In the genomic region with DNA sequence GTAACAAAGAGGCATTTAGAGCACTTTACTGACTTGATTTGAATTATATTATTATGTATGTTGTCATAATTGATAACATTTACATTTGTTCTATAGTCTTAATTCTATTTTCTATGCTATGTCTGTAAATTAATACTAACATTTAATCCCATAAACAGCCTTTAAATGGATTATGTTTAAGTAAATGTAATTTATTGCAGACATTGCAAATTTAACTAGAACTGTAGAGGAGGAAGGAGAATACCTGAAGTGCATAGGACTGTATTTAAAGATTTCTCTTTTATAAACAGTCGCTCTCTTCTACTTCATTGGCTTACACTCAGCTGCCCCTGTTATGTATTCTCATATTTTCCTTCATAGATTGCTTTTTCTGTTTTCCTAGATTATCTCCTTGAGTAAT, we compare ENCODE assay signal across 19 cellular contexts.
DNase-seq lines count a peak whose midpoint lies in the region; ATAC-seq, FAIRE-seq and TF ChIP-seq lines count a peak whose summit lies in the region.
"Had no signal": no experiment of that assay in that cellular context is flagged by ENCODE, and none has a peak within 500 bp of the region (broad histone marks: within the 10 kb centered on the region; RNA-seq: fewer than 3 reads in every experiment).

No MANE protein-coding gene starts in this region.

- no peak for TF ChIP-seq CTCF in HepG2 (CRISPR knock-in tag; IDR thresholded peaks at IDR 0.05)
- TF ChIP-seq CTCF in right lobe of liver (IDR thresholded peaks at IDR 0.05), result no peak

- no peaks in the 10 kb centered on the region for H3K79me2 ChIP-seq in HepG2 (ENCODE audit: insufficient read depth, low read length)

- TF ChIP-seq EP300 in HepG2 (IDR thresholded peaks at IDR 0.05; ENCODE audit: low read depth in 2 of 2, low read length in 2 of 2), result no peak
- TF ChIP-seq EP300 in HepG2 (CRISPR knock-in tag; IDR thresholded peaks at IDR 0.05; ENCODE audit: borderline replicate concordance), result no peak

- no peaks in the 10 kb centered on the region for H3K36me3 ChIP-seq in HepG2 (replicated peaks in 1 of 2; ENCODE audit: control insufficient read depth in 1 of 2, insufficient read depth in 2 of 2, low read length in 2 of 2)
- H3K36me3 ChIP-seq in right lobe of liver, result no peaks in the 10 kb centered on the region
- H3K36me3 ChIP-seq in small intestine (ENCODE audit: control insufficient read depth in 2 of 2, insufficient read depth in 2 of 2, low read length in 2 of 2), result no peaks in the 10 kb centered on the region

- no peak overlapping the region for H3K4me2 ChIP-seq in HepG2 (ENCODE audit: low read depth, low read length)
- H3K4me2 ChIP-seq: GM23338 had no signal

- POLR2A ChIA-PET in HepG2 (lab: Yijun Ruan, JAX), result no interaction called here

- intact Hi-C loops in HepG2 (cut with micrococcal nuclease; ENCODE audit: unreplicated experiment) (no loop called here), right lobe of liver (cut with DNase I) (no loop called here)

- H4K20me1 ChIP-seq in HepG2 (ENCODE audit: insufficient read depth, low read length), result no peaks in the 10 kb centered on the region

- TF ChIP-seq RAD21 in HepG2 (CRISPR knock-in tag; IDR thresholded peaks at IDR 0.05), result no peak

- no peak overlapping the region for H3K9ac ChIP-seq in HepG2 (ENCODE audit: insufficient read depth, low read depth, low read length)

- FAIRE-seq in HepG2 (lab: Jason Lieb, UNC), result no peak
- FAIRE-seq in TTC549 (lab: Jason Lieb, UNC), result peak; percentile 20
- FAIRE-seq in small intestine (lab: Jason Lieb, UNC), result peak; percentile 5
- FAIRE-seq: GM12891, GM18507 had no signal

- BruUV-seq in HepG2 (replicated peaks; lab: Mats Ljungman, UMichigan), result no TSS peak

- no peak for TF ChIP-seq POLR2A in HepG2 (IDR thresholded peaks at IDR 0.05; ENCODE audit: insufficient read depth in 1 of 2, low read depth in 2 of 2, low read length in 2 of 2)
- no peak for TF ChIP-seq POLR2A in right lobe of liver (IDR thresholded peaks at IDR 0.05)

- H3K27ac ChIP-seq in HepG2 (ENCODE audit: extremely low read length, insufficient read depth, low read length), result no peak overlapping the region
- no peak overlapping the region for H3K27ac ChIP-seq in right lobe of liver
- no peak overlapping the region for H3K27ac ChIP-seq in small intestine (ENCODE audit: low read depth in 1 of 2, low read length in 1 of 2)

- CTCF ChIA-PET in HepG2 (lab: Yijun Ruan, JAX; ENCODE audit: low intra/inter-chr PET ratio, low total read pairs), result no interaction called here

- H3K4me3 ChIP-seq in HepG2 (replicated peaks in 1 of 3; ENCODE audit: insufficient read depth in 1 of 3, low read depth in 2 of 3, low read length in 3 of 3) (no peak overlapping the region), right lobe of liver (no peak overlapping the region), small intestine (ENCODE audit: low read depth in 1 of 2, low read length in 2 of 2) (no peak overlapping the region)
- H3K4me3 ChIP-seq: GM23338 had no signal

- DNase-seq in HepG2 (ENCODE audit: low spot score) (no peak), right lobe of liver (no peak), small intestine (no peak)
- DNase-seq in stimulated activated CD4-positive, alpha-beta T cell treated with anti-CD3 and anti-CD28 coated beads, Interleukin-12 subunit alpha, Interleukin-12 subunit beta, amount 100 ng/mL, for 4 hours, result no peak
- DNase-seq in central memory CD4-positive, alpha-beta T cell, result no peak
- DNase-seq: 8988T; C1 segment of cervical spinal cord; Calu3; CD4-positive, alpha-beta memory T cell; COR-L47; DMS53; DMS79 treated with DMSO at 0.1 percent for 48 hours; GF-D8; H9 had no signal

- in situ Hi-C loops in HepG2 (cut with HindIII; ENCODE audit: extremely low pct_ligation_motif_present, low pct_unique_long_range_greater_than_20kb), result no loop called here

- H2AFZ ChIP-seq in HepG2 (ENCODE audit: low read length), result no peak overlapping the region
- H2AFZ ChIP-seq: GM23338 had no signal

- WGBS in HepG2 (ENCODE audit: low lambda C conversion rate), result 67% methylated on average over 1 of the region's 1 CpG
- WGBS in right lobe of liver (ENCODE audit: insufficient coverage, low coverage, low lambda C conversion rate, missing lambda C conversion rate), result 100% methylated on average over 1 of the region's 1 CpG
- 90 to 98% (median 95%) methylated on average over 1 of the region's 1 CpG for WGBS in small intestine, 3 donors

- H3K27me3 ChIP-seq in HepG2 (ENCODE audit: control insufficient read depth in 1 of 2, insufficient read depth in 2 of 2, low read length in 2 of 2), result no peaks in the 10 kb centered on the region
- H3K27me3 ChIP-seq in right lobe of liver, result no peaks in the 10 kb centered on the region
- H3K27me3 ChIP-seq in small intestine (ENCODE audit: control insufficient read depth in 2 of 2, insufficient read depth in 2 of 2, low read length in 2 of 2), result no peaks in the 10 kb centered on the region

- H3K4me1 ChIP-seq in HepG2 (ENCODE audit: insufficient read depth, low read length) (no peaks in the 10 kb centered on the region), right lobe of liver (no peaks in the 10 kb centered on the region), small intestine (ENCODE audit: control insufficient read depth in 2 of 2, insufficient read depth in 1 of 2, low read depth in 1 of 2, low read length in 1 of 2) (no peaks in the 10 kb centered on the region)

- H3K9me3 ChIP-seq in HepG2 (ENCODE audit: low read length) (no peaks in the 10 kb centered on the region), right lobe of liver (no peaks in the 10 kb centered on the region), small intestine (ENCODE audit: control insufficient read depth, low read depth) (no peaks in the 10 kb centered on the region)

- ATAC-seq in HepG2 (no peak), right lobe of liver (no peak)
- ATAC-seq: GM23338, HCT116 had no signal

TF ChIP-seq in HepG2, 621 proteins besides CTCF, POLR2A, EP300 and RAD21:
- TF ChIP-seq MAFF (IDR thresholded peaks at IDR 0.05; ENCODE audit: low read depth, low read length) (peak; percentile 70), ZNF160 (CRISPR knock-in tag; IDR thresholded peaks at IDR 0.05) (no peak), SRSF9 (IDR thresholded peaks at IDR 0.05; ENCODE audit: borderline replicate concordance, insufficient read depth, low read depth, low read length, poor library complexity, severe bottlenecking) (no peak), SMARCE1 (IDR thresholded peaks at IDR 0.05; ENCODE audit: borderline replicate concordance) (no peak), MAFK (conservative IDR thresholded peaks at IDR 0.05 in 1 of 2, IDR thresholded peaks at IDR 0.05 in 1 of 2; ENCODE audit: low read length in 2 of 2) (peak; percentile 45 to 81; a peak in 3 of 4 replicates), ZNF205 (CRISPR knock-in tag; IDR thresholded peaks at IDR 0.05) (no peak)
- TF ChIP-seq, protein P1, sequence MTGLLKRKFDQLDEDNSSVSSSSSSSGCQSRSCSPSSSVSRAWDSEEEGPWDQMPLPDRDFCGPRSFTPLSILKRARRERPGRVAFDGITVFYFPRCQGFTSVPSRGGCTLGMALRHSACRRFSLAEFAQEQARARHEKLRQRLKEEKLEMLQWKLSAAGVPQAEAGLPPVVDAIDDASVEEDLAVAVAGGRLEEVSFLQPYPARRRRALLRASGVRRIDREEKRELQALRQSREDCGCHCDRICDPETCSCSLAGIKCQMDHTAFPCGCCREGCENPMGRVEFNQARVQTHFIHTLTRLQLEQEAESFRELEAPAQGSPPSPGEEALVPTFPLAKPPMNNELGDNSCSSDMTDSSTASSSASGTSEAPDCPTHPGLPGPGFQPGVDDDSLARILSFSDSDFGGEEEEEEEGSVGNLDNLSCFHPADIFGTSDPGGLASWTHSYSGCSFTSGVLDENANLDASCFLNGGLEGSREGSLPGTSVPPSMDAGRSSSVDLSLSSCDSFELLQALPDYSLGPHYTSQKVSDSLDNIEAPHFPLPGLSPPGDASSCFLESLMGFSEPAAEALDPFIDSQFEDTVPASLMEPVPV (CRISPR knock-in tag; IDR thresholded peaks at IDR 0.05), result no peak
